ENCODE assay signal across 15 cellular contexts in genomic region chr16:62034236-62035114, GRCh38. TPM values are rescaled to one million over a fixed set of nuclear protein-coding genes. Genes with fewer than 3 reads are reported as not detected.
DNase-seq lines count a peak whose midpoint lies in the region; ATAC-seq and TF ChIP-seq lines count a peak whose summit lies in the region.
"Had no signal": no experiment of that assay in that cellular context is flagged by ENCODE, and none has a peak within 500 bp of the region (broad histone marks: within the 10 kb centered on the region; RNA-seq: fewer than 3 reads in every experiment).

No MANE protein-coding gene starts in this region.

- no peak overlapping the region for H3K4me3 Mint-ChIP-seq in stimulated activated effector memory CD8-positive, alpha-beta T cell treated with anti-CD3 and anti-CD28 coated beads, Interleukin-12 subunit alpha, Interleukin-12 subunit beta, amount 100 ng/mL, for 72 hours
- H3K4me3 Mint-ChIP-seq: activated naive CD8-positive, alpha-beta T cell treated with anti-CD3 and anti-CD28 coated beads, Interleukin-2, amount 10 ng/mL, durations not matched to agents 7 days and 5 days had no signal

- H3K36me3 ChIP-seq in HEK293 (ENCODE audit: control insufficient read depth in 2 of 2, insufficient read depth in 1 of 2, low read length in 2 of 2) (no peaks in the 10 kb centered on the region), ascending aorta (no peaks in the 10 kb centered on the region), gastrocnemius medialis (no peaks in the 10 kb centered on the region)

- no peak for TF ChIP-seq POLR2A in gastrocnemius medialis (IDR thresholded peaks at IDR 0.05)

- no peak overlapping the region for H3K27ac ChIP-seq in HEK293 (ENCODE audit: extremely low read depth, low read depth, low read length)
- no peak overlapping the region for H3K27ac ChIP-seq in ascending aorta
- H3K27ac ChIP-seq in gastrocnemius medialis = no peak overlapping the region
- H3K27ac ChIP-seq: HL-60 had no signal

- no peak for ATAC-seq in gastrocnemius medialis
- no peak for ATAC-seq in stimulated activated effector memory CD8-positive, alpha-beta T cell treated with anti-CD3 and anti-CD28 coated beads, Interleukin-12 subunit alpha, Interleukin-12 subunit beta, amount 100 ng/mL, for 72 hours
- ATAC-seq: activated CD4-positive, CD25-positive, alpha-beta regulatory T cell treated with anti-CD3 and anti-CD28 coated beads, Interleukin-2, amount 50 U/mL, for 24 hours had no signal

- H3K4me3 ChIP-seq in HEK293 (ENCODE audit: low read depth, low read length) = peak overlapping the region; percentile 56
- H3K4me3 ChIP-seq in ascending aorta = peak overlapping the region; percentile 26 to 79
- peak overlapping the region; percentile 15 to 42 (median 29) for H3K4me3 ChIP-seq in gastrocnemius medialis

- no peaks in the 10 kb centered on the region for H3K4me1 Mint-ChIP-seq in stimulated activated effector memory CD8-positive, alpha-beta T cell treated with anti-CD3 and anti-CD28 coated beads, Interleukin-12 subunit alpha, Interleukin-12 subunit beta, amount 100 ng/mL, for 72 hours
- H3K4me1 Mint-ChIP-seq: activated naive CD8-positive, alpha-beta T cell treated with anti-CD3 and anti-CD28 coated beads, Interleukin-2, amount 10 ng/mL, durations not matched to agents 7 days and 5 days had no signal

- POLR2A ChIA-PET in HEK293 (lab: Yijun Ruan, JAX) = no interaction called here

- in situ Hi-C loops in gastrocnemius medialis (cut with MboI; ENCODE audit: low sequenced_read_pairs in 4 of 4) = no loop called here

- DNase-seq in ascending aorta (ENCODE audit: low spot score in 2 of 2) = no peak
- peak; percentile 57 for DNase-seq in inferior parietal cortex (ENCODE audit: extremely low spot score)
- DNase-seq in gastrocnemius medialis = no peak
- DNase-seq in activated T-cell treated with anti-CD3 and anti-CD28 coated beads for 4 hours = no peak
- DNase-seq in SHP77 (lab: John Stamatoyannopoulos, UW) = no peak
- DNase-seq in stimulated activated effector memory CD8-positive, alpha-beta T cell treated with anti-CD3 and anti-CD28 coated beads, Interleukin-12 subunit alpha, Interleukin-12 subunit beta, amount 100 ng/mL, for 72 hours (ENCODE audit: low spot score in 2 of 2) = no peak
- DNase-seq in NAMALWA (ENCODE audit: low spot score) = no peak
- DNase-seq: activated naive CD8-positive, alpha-beta T cell treated with anti-CD3 and anti-CD28 coated beads, Interleukin-2, amount 10 ng/mL, durations not matched to agents 7 days and 5 days; GOT3; NCI-H1694; RPMI8226 had no signal

- no peak overlapping the region for H3K27ac Mint-ChIP-seq in stimulated activated effector memory CD8-positive, alpha-beta T cell treated with anti-CD3 and anti-CD28 coated beads, Interleukin-12 subunit alpha, Interleukin-12 subunit beta, amount 100 ng/mL, for 72 hours
- H3K27ac Mint-ChIP-seq: activated naive CD8-positive, alpha-beta T cell treated with anti-CD3 and anti-CD28 coated beads, Interleukin-2, amount 10 ng/mL, durations not matched to agents 7 days and 5 days had no signal

- TF ChIP-seq CTCF in HEK293 (tag by site-specific recombination; IDR thresholded peaks at IDR 0.05) = no peak
- no peak for TF ChIP-seq CTCF in ascending aorta (IDR thresholded peaks at IDR 0.05)
- no peak for TF ChIP-seq CTCF in gastrocnemius medialis (IDR thresholded peaks at IDR 0.05 in 4 of 5, conservative IDR thresholded peaks at IDR 0.05 in 1 of 5)

- peaks cover 22% of the 10 kb centered on the region for H3K9me3 Mint-ChIP-seq in stimulated activated effector memory CD8-positive, alpha-beta T cell treated with anti-CD3 and anti-CD28 coated beads, Interleukin-12 subunit alpha, Interleukin-12 subunit beta, amount 100 ng/mL, for 72 hours
- H3K9me3 Mint-ChIP-seq: activated naive CD8-positive, alpha-beta T cell treated with anti-CD3 and anti-CD28 coated beads, Interleukin-2, amount 10 ng/mL, durations not matched to agents 7 days and 5 days had no signal

- CTCF ChIA-PET in HEK293 (lab: Yijun Ruan, JAX) = no interaction called here

- no peaks in the 10 kb centered on the region for H3K9me3 ChIP-seq in HEK293 (ENCODE audit: control insufficient read depth, insufficient read depth, low read depth, low read length)
- H3K9me3 ChIP-seq in ascending aorta = no peaks in the 10 kb centered on the region
- H3K9me3 ChIP-seq in gastrocnemius medialis = no peaks in the 10 kb centered on the region

- H3K4me1 ChIP-seq in HEK293 (ENCODE audit: control insufficient read depth, insufficient read depth, low read length) (no peaks in the 10 kb centered on the region), ascending aorta (peaks cover 0 to 4% of the 10 kb centered on the region in 2 donors), gastrocnemius medialis (no peaks in the 10 kb centered on the region)

- intact Hi-C loops in ascending aorta (cut with DNase I) = loop anchor here (10.0 kb wide), 2 partner anchors 90 to 240 kb away; no protein-coding TSS in a partner anchor
- intact Hi-C loops in gastrocnemius medialis (cut with DNase I; ENCODE audit: low total_unique reads) = no loop called here

- H3K36me3 Mint-ChIP-seq in stimulated activated effector memory CD8-positive, alpha-beta T cell treated with anti-CD3 and anti-CD28 coated beads, Interleukin-12 subunit alpha, Interleukin-12 subunit beta, amount 100 ng/mL, for 72 hours = no peaks in the 10 kb centered on the region
- H3K36me3 Mint-ChIP-seq: activated naive CD8-positive, alpha-beta T cell treated with anti-CD3 and anti-CD28 coated beads, Interleukin-2, amount 10 ng/mL, durations not matched to agents 7 days and 5 days had no signal

- H3K27me3 ChIP-seq in ascending aorta (no peaks in the 10 kb centered on the region), gastrocnemius medialis (peaks cover 13 to 23% (median 19%) of the 10 kb centered on the region in 3 donors)

TF ChIP-seq in HEK293, 187 proteins besides CTCF, POLR2A, EP300 and RAD21:
- TF ChIP-seq ZFHX2 (tag by site-specific recombination; conservative IDR thresholded peaks at IDR 0.05) (no peak), ZNF701 (tag by site-specific recombination; IDR thresholded peaks at IDR 0.05) (no peak), ZNF132 (tag by site-specific recombination; IDR thresholded peaks at IDR 0.05; ENCODE audit: borderline replicate concordance) (no peak), ZNF16 (tag by site-specific recombination; IDR thresholded peaks at IDR 0.05; ENCODE audit: low read depth) (no peak), HOXA7 (CRISPR knock-in tag; IDR thresholded peaks at IDR 0.05; ENCODE audit: borderline replicate concordance) (no peak), MEIS1 (CRISPR knock-in tag; IDR thresholded peaks at IDR 0.05; ENCODE audit: borderline replicate concordance) (no peak), ZNF114 (tag by site-specific recombination; IDR thresholded peaks at IDR 0.05) (no peak), ZNF133 (tag by site-specific recombination; IDR thresholded peaks at IDR 0.05) (no peak), ZNF112 (tag by site-specific recombination; IDR thresholded peaks at IDR 0.05) (no peak), ZNF747 (tag by site-specific recombination; IDR thresholded peaks at IDR 0.05) (no peak), ZNF776 (tag by site-specific recombination; IDR thresholded peaks at IDR 0.05; ENCODE audit: borderline replicate concordance) (no peak), ZNF580 (tag by site-specific recombination; IDR thresholded peaks at IDR 0.05) (no peak), BCL11B (tag by site-specific recombination; IDR thresholded peaks at IDR 0.05; ENCODE audit: low read depth) (no peak), HOXD13 (CRISPR knock-in tag; IDR thresholded peaks at IDR 0.05; ENCODE audit: borderline replicate concordance) (no peak)
- TF ChIP-seq, protein P1, sequence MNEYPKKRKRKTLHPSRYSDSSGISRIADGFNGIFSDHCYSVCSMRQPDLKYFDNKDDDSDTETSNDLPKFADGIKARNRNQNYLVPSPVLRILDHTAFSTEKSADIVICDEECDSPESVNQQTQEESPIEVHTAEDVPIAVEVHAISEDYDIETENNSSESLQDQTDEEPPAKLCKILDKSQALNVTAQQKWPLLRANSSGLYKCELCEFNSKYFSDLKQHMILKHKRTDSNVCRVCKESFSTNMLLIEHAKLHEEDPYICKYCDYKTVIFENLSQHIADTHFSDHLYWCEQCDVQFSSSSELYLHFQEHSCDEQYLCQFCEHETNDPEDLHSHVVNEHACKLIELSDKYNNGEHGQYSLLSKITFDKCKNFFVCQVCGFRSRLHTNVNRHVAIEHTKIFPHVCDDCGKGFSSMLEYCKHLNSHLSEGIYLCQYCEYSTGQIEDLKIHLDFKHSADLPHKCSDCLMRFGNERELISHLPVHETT (tag by site-specific recombination; IDR thresholded peaks at IDR 0.05) = no peak
TF ChIP-seq in HEK293: peak in this region for 0.

RNA-seq across cellular contexts. Expression of gene CDH8, which starts 1.8 kb away (rescaled TPM):
- total RNA-seq in ascending aorta (not detected), gastrocnemius medialis (under 1 TPM in 3 of 4 donors, not detected in 1; 0.04 to 0.20 (median 0.17) TPM)
- total RNA-seq: omental fat pad had no signal
